ENCODE assay signal across 8 cellular contexts in the genomic region with DNA sequence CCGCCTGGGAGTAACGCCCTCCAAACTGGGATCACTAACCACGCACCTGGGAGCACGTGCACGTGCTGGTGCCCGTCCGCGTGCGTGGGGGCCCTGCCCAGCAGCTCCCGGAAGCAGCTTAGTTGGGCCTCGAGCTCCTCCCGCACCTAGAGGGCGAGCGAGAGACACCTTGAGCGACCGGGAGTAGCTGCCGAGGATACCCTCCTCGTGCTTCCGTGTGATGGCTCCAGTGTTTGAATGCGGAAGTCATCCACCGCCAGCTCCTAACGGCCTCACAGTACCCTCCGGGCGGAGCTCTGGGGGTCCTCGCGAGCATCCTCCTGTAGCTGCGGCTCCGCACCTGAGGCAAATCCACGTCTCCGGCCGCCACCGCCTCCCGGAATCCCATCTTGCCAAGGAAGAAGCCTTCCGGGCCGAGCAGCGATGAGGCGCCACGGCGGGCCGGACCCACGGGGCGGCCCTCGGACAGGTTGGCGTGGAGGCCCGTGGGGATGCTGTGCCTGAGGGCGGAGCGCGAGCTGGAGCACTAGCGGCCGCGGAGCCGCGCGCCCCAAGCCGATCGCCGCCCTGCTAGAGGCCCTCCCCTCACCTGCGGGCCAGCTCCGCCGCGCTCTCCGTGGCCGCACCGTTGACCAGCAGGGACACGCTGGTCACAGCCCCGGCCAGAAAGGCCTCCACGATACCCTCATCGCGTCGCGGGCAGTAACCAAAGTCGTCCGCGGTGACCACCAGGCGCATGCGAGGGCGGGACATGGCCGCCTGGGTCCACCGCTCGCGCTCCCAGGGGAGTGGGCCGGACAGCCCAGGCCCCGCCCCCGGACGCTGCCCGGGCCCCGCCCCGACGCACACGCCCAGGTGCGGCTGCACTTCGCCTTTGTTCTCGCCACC. TPM values are rescaled to one million over a fixed set of nuclear protein-coding genes. Genes with fewer than 3 reads are reported as not detected.
DNase-seq lines count a peak whose midpoint lies in the region; ATAC-seq, FAIRE-seq and TF ChIP-seq lines count a peak whose summit lies in the region.

Gene YDJC (minus strand): TSS at position 761 of the 888 bp plus-strand sequence. CDS start 8 bp downstream, at position 753.

- peak within 1 kb of the TSS; percentile 97 for H3K4me3 ChIP-seq in OCI-LY1 (ENCODE audit: low read depth, low read length, poor library complexity, severe bottlenecking)
- H3K4me3 ChIP-seq in endothelial cell of umbilical vein (replicated peaks in 1 of 3; ENCODE audit: insufficient read depth in 1 of 3, low read depth in 1 of 3, low read length in 3 of 3): peak within 1 kb of the TSS; percentile 49 to 94 (median 63)
- H3K4me3 ChIP-seq in mononuclear cell (ENCODE audit: low read length): peak within 1 kb of the TSS; percentile 72

- H3K4me2 ChIP-seq in OCI-LY1 (ENCODE audit: low read length): peak within 1 kb of the TSS; percentile 80
- H3K4me2 ChIP-seq in endothelial cell of umbilical vein (ENCODE audit: insufficient read depth, low read length): peak within 1 kb of the TSS; percentile 8

- H3K4me1 ChIP-seq in OCI-LY1 (ENCODE audit: insufficient read depth, low read length, severe bottlenecking) (peaks cover 50% of the 10 kb centered on the region), endothelial cell of umbilical vein (ENCODE audit: control insufficient read depth, extremely low read depth, insufficient read depth, low read length) (no peaks in the 10 kb centered on the region), mononuclear cell (ENCODE audit: insufficient read depth, low read length) (peaks cover 51% of the 10 kb centered on the region)

- H3K27me3 ChIP-seq in OCI-LY1 (ENCODE audit: insufficient read depth, low read length) (no peaks in the 10 kb centered on the region), endothelial cell of umbilical vein (ENCODE audit: control insufficient read depth in 2 of 2, insufficient read depth in 2 of 2, low read length in 2 of 2) (no peaks in the 10 kb centered on the region), mononuclear cell (ENCODE audit: insufficient read depth, low read length) (no peaks in the 10 kb centered on the region)

- H3K79me2 ChIP-seq in OCI-LY1 (ENCODE audit: insufficient read depth, low read length) (peaks cover 4% of the 10 kb centered on the region; the same call in 1 of the 2 replicates), endothelial cell of umbilical vein (ENCODE audit: control insufficient read depth, insufficient read depth, low read length) (peaks cover 19% of the 10 kb centered on the region)

- peak within 1 kb of the TSS; percentile 99 for H3K9ac ChIP-seq in OCI-LY1 (ENCODE audit: low read length)
- H3K9ac ChIP-seq in endothelial cell of umbilical vein (replicated peaks; ENCODE audit: extremely low read depth, insufficient read depth, low read length): peak within 1 kb of the TSS; percentile 82

- H2AFZ ChIP-seq in OCI-LY1 (ENCODE audit: low read length): no peak within 1 kb of the TSS
- peak within 1 kb of the TSS; percentile 81 for H2AFZ ChIP-seq in endothelial cell of umbilical vein (ENCODE audit: low read depth, low read length)

- H4K20me1 ChIP-seq in OCI-LY1 (ENCODE audit: insufficient read depth, low read length) (no peaks in the 10 kb centered on the region), endothelial cell of umbilical vein (replicated peaks; ENCODE audit: control insufficient read depth, extremely low read depth, insufficient read depth, low read length) (no peaks in the 10 kb centered on the region)

- H3K36me3 ChIP-seq in OCI-LY1 (ENCODE audit: insufficient read depth, low read length): peaks cover 21% of the 10 kb centered on the region
- peaks cover 0 to 2% of the 10 kb centered on the region in 2 experiments for H3K36me3 ChIP-seq in endothelial cell of umbilical vein (ENCODE audit: control insufficient read depth in 2 of 2, extremely low read depth in 1 of 2, insufficient read depth in 2 of 2, low read length in 2 of 2)

- FAIRE-seq in endothelial cell of umbilical vein (lab: Jason Lieb, UNC): peak; percentile 97

- BruUV-seq in endothelial cell of umbilical vein (replicated peaks; lab: Mats Ljungman, UMichigan): TSS peak; percentile 53

- ATAC-seq in GM21526 (IDR thresholded peaks at IDR 0.05; ENCODE audit: low FRiP score, unreplicated experiment): peak; percentile 51

- dilution Hi-C loops in endothelial cell of umbilical vein (cut with MboI; ENCODE audit: extremely low pct_ligation_motif_present, low sequenced_read_pairs): no loop called here

- H3K27ac ChIP-seq in OCI-LY1 (ENCODE audit: low read depth, low read length, poor library complexity, severe bottlenecking) (peak within 1 kb of the TSS; percentile 84), endothelial cell of umbilical vein (ENCODE audit: insufficient read depth, low read depth, low read length) (peak within 1 kb of the TSS; percentile 51)

- no peaks in the 10 kb centered on the region for H3K9me1 ChIP-seq in endothelial cell of umbilical vein (replicated peaks; ENCODE audit: control insufficient read depth, extremely low read depth, insufficient read depth, low read length)

- DNase-seq in DMS 273 treated with DMSO at 0.1 percent for 48 hours (lab: John Stamatoyannopoulos, UW) (peak; percentile 45), HuH-7.5 (ENCODE audit: low spot score) (peak; percentile 92), endothelial cell of umbilical vein (ENCODE audit: low read depth, low spot score) (peak; percentile 92)
- peak; percentile 98 for DNase-seq in activated CD8-positive, alpha-beta memory T cell treated with anti-CD3 and anti-CD28 coated beads, Interleukin-2, amount 50 U/mL, for 4 hours
- peak; percentile 94 to 96 for DNase-seq in stimulated activated CD8-positive, alpha-beta memory T cell treated with anti-CD3 and anti-CD28 coated beads, Interleukin-2, amount 100 ng/mL, for 48 hours (ENCODE audit: low read depth in 2 of 2)

- no peaks in the 10 kb centered on the region for H3K9me2 ChIP-seq in OCI-LY1 (ENCODE audit: low read depth, low read length)

- TF ChIP-seq CTCF in OCI-LY1 (IDR thresholded peaks at IDR 0.05; ENCODE audit: low read length): peak; percentile 81
- peak; percentile 73 to 87 for TF ChIP-seq CTCF in endothelial cell of umbilical vein (IDR thresholded peaks at IDR 0.05; ENCODE audit: extremely low read depth in 1 of 2, insufficient read depth in 1 of 2, low read depth in 1 of 2, low read length in 2 of 2)

- TF ChIP-seq POLR2A in endothelial cell of umbilical vein (IDR thresholded peaks at IDR 0.05; ENCODE audit: low read depth, low read length): peak; percentile 69

- CTCF ChIA-PET in endothelial cell of umbilical vein (lab: Charles Lee): interaction anchor here (0.6 to 2.8 kb wide), 15 partner anchors 9 to 342 kb away, joined by 3 to 41 read pairs (median 4); partner anchors contain the start of gene SDF2L1

- H3K9me3 ChIP-seq in OCI-LY1 (ENCODE audit: low read length): no peaks in the 10 kb centered on the region
- H3K9me3 ChIP-seq in endothelial cell of umbilical vein (replicated peaks; ENCODE audit: control insufficient read depth, insufficient read depth, low read length): no peaks in the 10 kb centered on the region
- no peaks in the 10 kb centered on the region for H3K9me3 ChIP-seq in mononuclear cell (ENCODE audit: low read depth, low read length)

- H3F3A ChIP-seq in OCI-LY1 (ENCODE audit: insufficient read depth, low read length): peaks cover 3% of the 10 kb centered on the region; the same call in 1 of the 2 replicates

- POLR2A ChIA-PET in endothelial cell of umbilical vein (lab: Charles Lee): no interaction called here

- intact Hi-C loops in endothelial cell of umbilical vein (cut with micrococcal nuclease): loop anchor here (1.0 kb wide), 1 partner anchor 14 kb away; no protein-coding TSS in a partner anchor

TF ChIP-seq in endothelial cell of umbilical vein, 7 proteins besides CTCF, POLR2A, EP300 and RAD21:
- TF ChIP-seq EZH2 (IDR thresholded peaks at IDR 0.05; ENCODE audit: borderline replicate concordance, low read depth, low read length, severe bottlenecking) (no peak), MYC (IDR thresholded peaks at IDR 0.05; ENCODE audit: low read depth, low read length) (peak; percentile 86), POLR2AphosphoS5 (IDR thresholded peaks at IDR 0.05; ENCODE audit: insufficient read depth, low read depth, low read length) (peak; percentile 62), FOS (IDR thresholded peaks at IDR 0.05; ENCODE audit: borderline replicate concordance, insufficient read depth, low read length) (no peak), MAX (IDR thresholded peaks at IDR 0.05; ENCODE audit: insufficient read depth, insufficient read length) (peak; percentile 71), GATA2 (IDR thresholded peaks at IDR 0.05; ENCODE audit: insufficient read depth, insufficient read length, low read depth, low read length) (no peak), JUN (IDR thresholded peaks at IDR 0.05; ENCODE audit: borderline replicate concordance, insufficient read depth, insufficient read length, low read depth) (no peak)
TF ChIP-seq in endothelial cell of umbilical vein: peak in this region for 3.

RNA-seq across cellular contexts. Expression of gene YDJC, which starts in this region (rescaled TPM):
- total RNA-seq in endothelial cell of umbilical vein (23.8 and 27.2 TPM in 2 replicates), mononuclear cell (20.7 TPM)
- polyA plus RNA-seq in endothelial cell of umbilical vein: 29.9 and 40.8 TPM in 2 replicates
- 14.3 and 23.8 TPM in 2 replicates for polyA plus RNA-seq in endothelial cell of umbilical vein (2011; cell fraction: cytosol; rRNA removed)
- 14.5 and 15.0 TPM in 2 replicates for polyA plus RNA-seq in endothelial cell of umbilical vein (2011; cell fraction: nucleus; rRNA removed)
- 15.7 and 20.2 TPM in 2 replicates for polyA plus RNA-seq in endothelial cell of umbilical vein (2012)
- polyA minus RNA-seq in endothelial cell of umbilical vein: 10.9 and 12.1 TPM in 2 replicates
- 31.1 TPM for polyA minus RNA-seq in endothelial cell of umbilical vein (2011; cell fraction: cytosol; rRNA and poly(A)+ RNA removed)
- polyA minus RNA-seq in endothelial cell of umbilical vein (2011; cell fraction: nucleus; rRNA and poly(A)+ RNA removed): 8.1 and 13.8 TPM in 2 replicates

Comparison
In these comparisons a context has a peak if more than half of its experiments do, and no peak if none do; other contexts are left out.
1. Peak in every context shown above with its lines: DNase-seq, ATAC-seq, H3K4me3 ChIP-seq and H3K27ac ChIP-seq.
2. DNase-seq: peak in every context shown above with its lines; median percentile 98 in activated CD8-positive, alpha-beta memory T cell treated with anti-CD3 and anti-CD28 coated beads, Interleukin-2, amount 50 U/mL, for 4 hours; 95 in stimulated activated CD8-positive, alpha-beta memory T cell treated with anti-CD3 and anti-CD28 coated beads, Interleukin-2, amount 100 ng/mL, for 48 hours; 92 in HuH-7.5; 92 in endothelial cell of umbilical vein; 45 in DMS 273 treated with DMSO at 0.1 percent for 48 hours.